ENCODE assay signal across 8 cellular contexts in the genomic region with DNA sequence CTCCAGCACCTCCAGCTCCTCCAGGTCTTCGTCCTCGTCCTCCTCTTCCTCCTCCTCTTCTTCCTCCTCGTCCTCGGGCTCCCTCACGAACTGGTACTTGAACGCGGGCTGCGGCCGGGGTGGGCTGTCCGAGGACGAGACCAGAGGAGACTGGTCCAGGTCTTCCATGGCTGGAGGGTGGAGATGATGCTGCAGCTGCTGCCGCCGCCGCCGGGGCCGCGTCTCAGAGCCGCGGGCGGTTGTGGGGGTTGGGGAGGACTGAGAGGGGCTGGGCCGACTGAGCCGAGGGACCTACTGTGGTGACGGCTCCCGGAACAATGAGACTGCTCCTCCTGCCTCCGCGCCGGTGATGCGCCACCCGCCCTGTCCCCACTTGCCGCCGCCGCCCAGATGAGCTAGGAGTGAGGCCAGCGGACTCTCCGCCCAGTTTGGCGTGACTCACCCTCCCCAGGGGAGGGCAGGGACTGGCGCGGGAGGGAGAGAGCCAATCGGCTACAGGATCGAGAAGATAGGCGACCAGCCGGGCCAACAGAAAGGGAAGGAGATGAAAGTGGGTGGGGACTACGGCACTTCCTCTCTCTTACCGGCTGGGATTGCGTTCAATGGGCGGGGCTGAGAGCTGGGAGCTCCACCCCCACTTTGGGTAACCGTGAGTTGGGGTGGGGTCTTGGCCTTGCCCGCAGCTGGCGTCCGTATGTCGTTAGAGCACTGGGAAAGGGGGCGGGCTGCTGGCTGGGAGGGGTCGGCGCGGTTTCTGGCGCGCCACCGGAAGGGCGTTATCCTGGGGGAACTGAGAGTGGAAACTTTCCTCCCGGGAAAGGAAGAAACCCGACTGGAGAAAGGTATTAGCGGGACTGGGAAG. TPM values are rescaled to one million over a fixed set of nuclear protein-coding genes. Genes with fewer than 3 reads are reported as not detected.
DNase-seq lines count a peak whose midpoint lies in the region; ATAC-seq and TF ChIP-seq lines count a peak whose summit lies in the region.

Gene RTN4 (minus strand): TSS at position 319 of the 862 bp plus-strand sequence. CDS start 151 bp downstream, at position 168.

- peak; percentile 92 to 93 for ATAC-seq in CD4-positive, CD25-positive, alpha-beta regulatory T cell (ENCODE audit: low read depth in 2 of 2)
- ATAC-seq in GM19438 (IDR thresholded peaks at IDR 0.05; ENCODE audit: low read depth, unreplicated experiment) (peak; percentile 78), HG03575 (IDR thresholded peaks at IDR 0.05; ENCODE audit: extremely low read depth, insufficient number of reproducible peaks, low FRiP score, unreplicated experiment) (peak; percentile 53)

- H3K36me3 Mint-ChIP-seq in CD4-positive, CD25-positive, alpha-beta regulatory T cell = peaks cover under 1% of the 10 kb centered on the region
- peaks cover 9% of the 10 kb centered on the region for H3K36me3 Mint-ChIP-seq in activated CD4-positive, alpha-beta memory T cell treated with anti-CD3 and anti-CD28 coated beads for 36 hours

- peak in 1 of 2 donors; percentile 47 for TF ChIP-seq RAD21 in liver (IDR thresholded peaks at IDR 0.05)

- peak within 1 kb of the TSS; percentile 95 for H3K4me3 ChIP-seq in CD4-positive, CD25-positive, alpha-beta regulatory T cell (ENCODE audit: low read depth, low read length)
- H3K4me3 ChIP-seq in dorsolateral prefrontal cortex (peak within 1 kb of the TSS; percentile 70 to 99 (median 94)), liver (ENCODE audit: low read depth in 1 of 3, low read length in 3 of 3) (peak within 1 kb of the TSS; percentile 60 to 79 (median 77))

- POLR2A ChIA-PET in activated CD4-positive, alpha-beta memory T cell treated with anti-CD3 and anti-CD28 coated beads for 36 hours (lab: Charles Lee) = interaction anchor here (0.7 to 2.4 kb wide), 7 partner anchors 18 to 182 kb away, joined by 3 to 15 read pairs (median 5); partner anchors contain the start of genes CLHC1 and RPS27A

- TF ChIP-seq CTCF in dorsolateral prefrontal cortex (IDR thresholded peaks at IDR 0.05 in 54 of 56, conservative IDR thresholded peaks at IDR 0.05 in 2 of 56; ENCODE audit: low read depth in 1 of 56, partially characterized antibody in 56 of 56) (peak in 23 of 56 donors; percentile 5 to 56 (median 18)), liver (IDR thresholded peaks at IDR 0.05; ENCODE audit: low read depth, low read length, missing input control) (no peak)

- CTCF ChIA-PET in activated CD4-positive, alpha-beta memory T cell treated with anti-CD3 and anti-CD28 coated beads for 36 hours (lab: Charles Lee) = interaction anchor here (0.6 to 4.4 kb wide), 18 partner anchors 9 to 526 kb away, joined by 3 to 24 read pairs (median 3); no protein-coding TSS in a partner anchor

- H3K4me3 Mint-ChIP-seq in CD4-positive, CD25-positive, alpha-beta regulatory T cell = peak within 1 kb of the TSS; percentile 97 to 100 (median 99)
- peak within 1 kb of the TSS; percentile 96 for H3K4me3 Mint-ChIP-seq in activated CD4-positive, alpha-beta memory T cell treated with anti-CD3 and anti-CD28 coated beads for 36 hours

- H3K36me3 ChIP-seq in CD4-positive, CD25-positive, alpha-beta regulatory T cell (ENCODE audit: control insufficient read depth, insufficient read depth, low read length) = no peaks in the 10 kb centered on the region
- H3K36me3 ChIP-seq in liver (ENCODE audit: control insufficient read depth in 4 of 4, insufficient read depth in 3 of 4, low read depth in 1 of 4, low read length in 3 of 4) = no peaks in the 10 kb centered on the region

- no peaks in the 10 kb centered on the region for H3K27me3 ChIP-seq in CD4-positive, CD25-positive, alpha-beta regulatory T cell (ENCODE audit: control insufficient read depth, insufficient read depth, low read length)
- H3K27me3 ChIP-seq in dorsolateral prefrontal cortex = no peaks in the 10 kb centered on the region
- no peaks in the 10 kb centered on the region for H3K27me3 ChIP-seq in liver (ENCODE audit: control insufficient read depth in 4 of 4, insufficient read depth in 4 of 4, low read length in 3 of 4)

- no peaks in the 10 kb centered on the region for H3K9me3 Mint-ChIP-seq in CD4-positive, CD25-positive, alpha-beta regulatory T cell
- no peaks in the 10 kb centered on the region for H3K9me3 Mint-ChIP-seq in activated CD4-positive, alpha-beta memory T cell treated with anti-CD3 and anti-CD28 coated beads for 36 hours

- peaks cover 67% of the 10 kb centered on the region for H3K4me1 ChIP-seq in CD4-positive, CD25-positive, alpha-beta regulatory T cell (ENCODE audit: control insufficient read depth, insufficient read depth, low read length, poor library complexity, severe bottlenecking)
- peaks cover 2 to 13% (median 4%) of the 10 kb centered on the region in 4 donors for H3K4me1 ChIP-seq in liver (ENCODE audit: control insufficient read depth in 4 of 4, insufficient read depth in 4 of 4, low read length in 3 of 4)

- peaks cover 41 to 71% (median 47%) of the 10 kb centered on the region in 4 donors for H3K4me1 Mint-ChIP-seq in CD4-positive, CD25-positive, alpha-beta regulatory T cell
- H3K4me1 Mint-ChIP-seq in activated CD4-positive, alpha-beta memory T cell treated with anti-CD3 and anti-CD28 coated beads for 36 hours (ENCODE audit: low read depth) = peaks cover 58% of the 10 kb centered on the region

- DNase-seq in CD4-positive, CD25-positive, alpha-beta regulatory T cell = peak; percentile 97 to 100 (median 98)
- DNase-seq in NCI-H82 treated with DMSO at 0.1 percent for 48 hours (lab: John Stamatoyannopoulos, UW; ENCODE audit: unreplicated experiment) (peak; percentile 99), dorsolateral prefrontal cortex (peak; percentile 97 to 100 (median 99))
- DNase-seq in activated CD4-positive, alpha-beta memory T cell treated with anti-CD3 and anti-CD28 coated beads for 36 hours = peak; percentile 99
- DNase-seq in stimulated activated CD4-positive, alpha-beta T cell treated with anti-CD3 and anti-CD28 coated beads, Interleukin-4, amount 100 ng/mL, for 24 hours = peak; percentile 99

- H3K27ac ChIP-seq in CD4-positive, CD25-positive, alpha-beta regulatory T cell (ENCODE audit: insufficient read depth, low read length, poor library complexity, severe bottlenecking) = peak within 1 kb of the TSS; percentile 92
- peak within 1 kb of the TSS; percentile 95 to 100 (median 99) for H3K27ac ChIP-seq in dorsolateral prefrontal cortex
- peak within 1 kb of the TSS; percentile 75 to 93 for H3K27ac ChIP-seq in liver (ENCODE audit: low read depth in 1 of 2, low read length in 2 of 2)

- intact Hi-C loops in activated CD4-positive, alpha-beta memory T cell treated with anti-CD3 and anti-CD28 coated beads for 36 hours (cut with micrococcal nuclease) = loop anchor here (1.0 to 10.0 kb wide), 16 partner anchors 25 to 1078 kb away; partner anchors contain the start of genes ACYP2, CFAP36, CLHC1 and EML6
- intact Hi-C loops in dorsolateral prefrontal cortex (cut with DNase I) = loop anchor here in 1 of 2 donors (1.0 to 2.0 kb wide), 2 partner anchors 62 to 118 kb away; no protein-coding TSS in a partner anchor

- peak within 1 kb of the TSS; percentile 28 to 49 for H3K9ac ChIP-seq in liver (ENCODE audit: low read depth in 1 of 2, low read length in 2 of 2)

- under 1% methylated on average over 61 of the region's 61 CpGs for WGBS in liver

- peak within 1 kb of the TSS; percentile 99 to 100 (median 99) for H3K27ac Mint-ChIP-seq in CD4-positive, CD25-positive, alpha-beta regulatory T cell
- peak within 1 kb of the TSS; percentile 98 for H3K27ac Mint-ChIP-seq in activated CD4-positive, alpha-beta memory T cell treated with anti-CD3 and anti-CD28 coated beads for 36 hours

- H3K9me3 ChIP-seq in CD4-positive, CD25-positive, alpha-beta regulatory T cell (ENCODE audit: control insufficient read depth in 2 of 2, low read length in 2 of 2) = no peaks in the 10 kb centered on the region
- no peaks in the 10 kb centered on the region for H3K9me3 ChIP-seq in liver (ENCODE audit: control insufficient read depth in 4 of 4, low read length in 3 of 4)

- no peaks in the 10 kb centered on the region for H3K27me3 Mint-ChIP-seq in CD4-positive, CD25-positive, alpha-beta regulatory T cell
- no peaks in the 10 kb centered on the region for H3K27me3 Mint-ChIP-seq in activated CD4-positive, alpha-beta memory T cell treated with anti-CD3 and anti-CD28 coated beads for 36 hours

TF ChIP-seq in liver, 16 proteins besides CTCF, POLR2A, EP300 and RAD21 (continues in another document):
- TF ChIP-seq SP1 (IDR thresholded peaks at IDR 0.05) (peak; percentile 93), TAF1 (conservative IDR thresholded peaks at IDR 0.05) (peak; percentile 36), ZBTB33 (IDR thresholded peaks at IDR 0.05) (no peak), EGR1 (IDR thresholded peaks at IDR 0.05; ENCODE audit: low read depth in 2 of 2) (peak in 1 of 2 donors; percentile 55), YY1 (IDR thresholded peaks at IDR 0.05) (peak; percentile 66), FOXA2 (IDR thresholded peaks at IDR 0.05) (no peak), ATF3 (IDR thresholded peaks at IDR 0.05) (peak; percentile 79)

RNA-seq across cellular contexts. Expression of gene RTN4, which starts in this region (rescaled TPM):
- 84.2 TPM for total RNA-seq in CD4-positive, CD25-positive, alpha-beta regulatory T cell
- 100 to 1,000 TPM in 3 of 4 donors, 10 to 100 TPM in 1; 98.0 to 151 (median 111) TPM for polyA plus RNA-seq in CD4-positive, CD25-positive, alpha-beta regulatory T cell
- 10 to 100 TPM; 96.7 to 97.5 TPM for total RNA-seq in activated CD4-positive, alpha-beta memory T cell treated with anti-CD3 and anti-CD28 coated beads for 36 hours
- 100 to 1,000 TPM; 342 to 975 (median 727) TPM for total RNA-seq in dorsolateral prefrontal cortex
- 100 to 1,000 TPM in 1 of 2 donors, 10 to 100 TPM in 1; 73.5 to 213 TPM for total RNA-seq in liver
- 100 to 1,000 TPM in 1 of 2 donors, 10 to 100 TPM in 1; 88.8 to 348 TPM for polyA plus RNA-seq in liver

Comparison
In these comparisons a context has a peak if more than half of its experiments do, and no peak if none do; other contexts are left out.
1. Peak in every context shown above with its lines: DNase-seq, ATAC-seq, H3K4me3 ChIP-seq and H3K27ac ChIP-seq.